ENCODE assay signal across 1 cellular context in the genomic region with DNA sequence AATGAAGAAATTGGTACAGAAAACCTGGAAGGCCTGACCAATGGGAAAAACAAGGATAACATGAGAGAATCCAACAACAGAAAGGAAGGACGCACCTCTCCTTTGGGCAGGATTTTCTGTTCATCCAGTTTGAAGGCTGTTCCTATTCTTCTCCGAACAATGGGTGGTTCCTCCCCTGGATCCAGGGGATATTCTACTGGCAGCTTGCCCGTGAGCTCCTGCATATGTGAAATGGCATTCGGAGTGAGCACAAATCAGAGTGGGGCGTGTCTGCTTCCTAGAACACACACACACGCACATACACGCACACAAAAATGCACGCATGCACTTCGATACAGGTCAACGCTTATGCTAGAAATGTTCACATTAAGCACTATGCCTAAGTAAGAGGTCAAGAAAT.
TF ChIP-seq lines count a peak whose summit lies in the region.

No MANE protein-coding gene starts in this region.

TF ChIP-seq in WTC11, 78 proteins besides CTCF, POLR2A, EP300 and RAD21:
- no peak for TF ChIP-seq ZNF232 (CRISPR knock-in tag; IDR thresholded peaks at IDR 0.05)
- TF ChIP-seq STAT6 (CRISPR knock-in tag; conservative IDR thresholded peaks at IDR 0.05; ENCODE audit: low read depth) = no peak
- no peak for TF ChIP-seq NR2C2 (CRISPR knock-in tag; IDR thresholded peaks at IDR 0.05)
- TF ChIP-seq NR1H2 (CRISPR knock-in tag; IDR thresholded peaks at IDR 0.05) = no peak
- TF ChIP-seq, protein P1, sequence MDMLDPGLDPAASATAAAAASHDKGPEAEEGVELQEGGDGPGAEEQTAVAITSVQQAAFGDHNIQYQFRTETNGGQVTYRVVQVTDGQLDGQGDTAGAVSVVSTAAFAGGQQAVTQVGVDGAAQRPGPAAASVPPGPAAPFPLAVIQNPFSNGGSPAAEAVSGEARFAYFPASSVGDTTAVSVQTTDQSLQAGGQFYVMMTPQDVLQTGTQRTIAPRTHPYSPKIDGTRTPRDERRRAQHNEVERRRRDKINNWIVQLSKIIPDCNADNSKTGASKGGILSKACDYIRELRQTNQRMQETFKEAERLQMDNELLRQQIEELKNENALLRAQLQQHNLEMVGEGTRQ (CRISPR knock-in tag; IDR thresholded peaks at IDR 0.05) = no peak
- TF ChIP-seq, protein P2, sequence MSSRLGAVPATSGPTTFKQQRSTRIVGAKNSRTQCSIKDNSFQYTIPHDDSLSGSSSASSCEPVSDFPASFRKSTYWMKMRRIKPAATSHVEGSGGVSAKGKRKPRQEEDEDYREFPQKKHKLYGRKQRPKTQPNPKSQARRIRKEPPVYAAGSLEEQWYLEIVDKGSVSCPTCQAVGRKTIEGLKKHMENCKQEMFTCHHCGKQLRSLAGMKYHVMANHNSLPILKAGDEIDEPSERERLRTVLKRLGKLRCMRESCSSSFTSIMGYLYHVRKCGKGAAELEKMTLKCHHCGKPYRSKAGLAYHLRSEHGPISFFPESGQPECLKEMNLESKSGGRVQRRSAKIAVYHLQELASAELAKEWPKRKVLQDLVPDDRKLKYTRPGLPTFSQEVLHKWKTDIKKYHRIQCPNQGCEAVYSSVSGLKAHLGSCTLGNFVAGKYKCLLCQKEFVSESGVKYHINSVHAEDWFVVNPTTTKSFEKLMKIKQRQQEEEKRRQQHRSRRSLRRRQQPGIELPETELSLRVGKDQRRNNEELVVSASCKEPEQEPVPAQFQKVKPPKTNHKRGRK (CRISPR knock-in tag; IDR thresholded peaks at IDR 0.05; ENCODE audit: borderline replicate concordance) = no peak
- TF ChIP-seq, protein P3, sequence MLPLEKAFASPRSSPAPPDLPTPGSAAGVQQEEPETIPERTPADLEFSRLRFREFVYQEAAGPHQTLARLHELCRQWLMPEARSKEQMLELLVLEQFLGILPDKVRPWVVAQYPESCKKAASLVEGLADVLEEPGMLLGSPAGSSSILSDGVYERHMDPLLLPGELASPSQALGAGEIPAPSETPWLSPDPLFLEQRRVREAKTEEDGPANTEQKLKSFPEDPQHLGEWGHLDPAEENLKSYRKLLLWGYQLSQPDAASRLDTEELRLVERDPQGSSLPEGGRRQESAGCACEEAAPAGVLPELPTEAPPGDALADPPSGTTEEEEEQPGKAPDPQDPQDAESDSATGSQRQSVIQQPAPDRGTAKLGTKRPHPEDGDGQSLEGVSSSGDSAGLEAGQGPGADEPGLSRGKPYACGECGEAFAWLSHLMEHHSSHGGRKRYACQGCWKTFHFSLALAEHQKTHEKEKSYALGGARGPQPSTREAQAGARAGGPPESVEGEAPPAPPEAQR (CRISPR knock-in tag; IDR thresholded peaks at IDR 0.05) = no peak
- no peak for TF ChIP-seq ZMAT4 (CRISPR knock-in tag; IDR thresholded peaks at IDR 0.05)
